ENCODE assay signal across 8 cellular contexts in genomic region chr19:54162884-54163283, GRCh38. TPM values are rescaled to one million over a fixed set of nuclear protein-coding genes. Genes with fewer than 3 reads are reported as not detected.
DNase-seq lines count a peak whose midpoint lies in the region; ATAC-seq and TF ChIP-seq lines count a peak whose summit lies in the region.

No MANE protein-coding gene starts in this region.

- H3K9me3 ChIP-seq in AG04450 (ENCODE audit: control insufficient read depth, insufficient read depth, low read length): peaks cover 23% of the 10 kb centered on the region
- H3K9me3 ChIP-seq in breast epithelium: no peaks in the 10 kb centered on the region
- no peaks in the 10 kb centered on the region for H3K9me3 ChIP-seq in naive thymus-derived CD4-positive, alpha-beta T cell (ENCODE audit: control insufficient read depth in 2 of 3, low read length in 3 of 3)

- TF ChIP-seq CTCF in AG04450 (IDR thresholded peaks at IDR 0.05; ENCODE audit: low read depth, low read length) (no peak), HL-60 (IDR thresholded peaks at IDR 0.05; ENCODE audit: insufficient read depth, low read length) (no peak), breast epithelium (IDR thresholded peaks at IDR 0.05) (no peak)

- intact Hi-C loops in breast epithelium (cut with DNase I; ENCODE audit: low total_unique reads): no loop called here
- intact Hi-C loops in naive thymus-derived CD4-positive, alpha-beta T cell (cut with micrococcal nuclease): loop anchor here in 1 of 2 donors (1.0 to 10.0 kb wide), 3 partner anchors 27 to 1492 kb away; partner anchors contain the start of genes RPS9 and U2AF2

- POLR2A ChIA-PET in AG04450 (lab: Yijun Ruan, JAX): interaction anchor here (0.7 kb wide), 1 partner anchor 9 kb away, joined by 3 read pairs; no protein-coding TSS in a partner anchor
- POLR2A ChIA-PET in naive thymus-derived CD4-positive, alpha-beta T cell (lab: Charles Lee): interaction anchor here (0.5 to 1.1 kb wide), 3 partner anchors 26 to 40 kb away, joined by 3 read pairs; partner anchors contain the start of genes MBOAT7 and RPS9

- H3K27ac ChIP-seq in AG04450 (ENCODE audit: low read depth, low read length): no peak overlapping the region
- H3K27ac ChIP-seq in HL-60 (replicated peaks): 0 out of 2 replicates have a peak overlapping the region, but pooled peaks have one; percentile 13
- H3K27ac ChIP-seq in breast epithelium: peak overlapping the region; percentile 40 to 55
- no peak overlapping the region for H3K27ac ChIP-seq in naive thymus-derived CD4-positive, alpha-beta T cell (ENCODE audit: low read depth, low read length)

- H3K36me3 Mint-ChIP-seq in naive thymus-derived CD4-positive, alpha-beta T cell: peaks cover 0 to 4% (median 0%) of the 10 kb centered on the region in 5 donors

- no peak for TF ChIP-seq POLR2A in breast epithelium (IDR thresholded peaks at IDR 0.05)

- peaks cover 0 to 9% (median 0%) of the 10 kb centered on the region in 11 donors for H3K9me3 Mint-ChIP-seq in naive thymus-derived CD4-positive, alpha-beta T cell

- H3K4me1 Mint-ChIP-seq in naive thymus-derived CD4-positive, alpha-beta T cell: peaks cover 40 to 71% (median 55%) of the 10 kb centered on the region in 7 donors

- H3K27me3 Mint-ChIP-seq in naive thymus-derived CD4-positive, alpha-beta T cell: no peaks in the 10 kb centered on the region

- H3K27me3 ChIP-seq in AG04450 (ENCODE audit: control insufficient read depth, insufficient read depth, low read length) (no peaks in the 10 kb centered on the region), HL-60 (ENCODE audit: insufficient read depth, poor library complexity, severe bottlenecking) (peaks cover 2% of the 10 kb centered on the region), breast epithelium (no peaks in the 10 kb centered on the region)
- no peaks in the 10 kb centered on the region for H3K27me3 ChIP-seq in naive thymus-derived CD4-positive, alpha-beta T cell (ENCODE audit: control insufficient read depth in 2 of 2, insufficient read depth in 2 of 2, low read length in 2 of 2)

- H3K4me3 ChIP-seq in AG04450 (ENCODE audit: low read depth, low read length) (peak overlapping the region; percentile 60; the same call in 1 of the 2 replicates), HL-60 (replicated peaks; ENCODE audit: insufficient read depth, low read length) (peak overlapping the region; percentile 50), breast epithelium (peak overlapping the region; percentile 32 to 54 (median 52))
- H3K4me3 ChIP-seq in naive thymus-derived CD4-positive, alpha-beta T cell (ENCODE audit: low read length): peak overlapping the region; percentile 53

- CTCF ChIA-PET in AG04450 (lab: Charles Lee): interaction anchor here (0.7 kb wide), 1 partner anchor 27 kb away, joined by 3 read pairs; the partner anchor contains the start of gene MBOAT7
- CTCF ChIA-PET in naive thymus-derived CD4-positive, alpha-beta T cell (lab: Charles Lee): no interaction called here

- peak overlapping the region in 8 of 9 donors; percentile 40 to 88 (median 71) for H3K27ac Mint-ChIP-seq in naive thymus-derived CD4-positive, alpha-beta T cell

- no peaks in the 10 kb centered on the region for H3K36me3 ChIP-seq in breast epithelium
- H3K36me3 ChIP-seq in naive thymus-derived CD4-positive, alpha-beta T cell (ENCODE audit: control insufficient read depth in 2 of 3, insufficient read depth in 3 of 3, low read length in 3 of 3): peaks cover 0 to 9% (median 4%) of the 10 kb centered on the region in 3 experiments

- no peak for ATAC-seq in naive thymus-derived CD4-positive, alpha-beta T cell
- ATAC-seq in HG02571 (IDR thresholded peaks at IDR 0.05; ENCODE audit: unreplicated experiment) (no peak), HG03095 (IDR thresholded peaks at IDR 0.05; ENCODE audit: unreplicated experiment) (no peak)

- no peak for DNase-seq in AG04450 (ENCODE audit: low read depth, low spot score)
- no peak for DNase-seq in HL-60 (ENCODE audit: low read depth in 1 of 2, low spot score in 1 of 2)
- no peak for DNase-seq in breast epithelium (ENCODE audit: low spot score in 2 of 2)
- no peak for DNase-seq in naive thymus-derived CD4-positive, alpha-beta T cell
- no peak for DNase-seq in COR-L47 (lab: John Stamatoyannopoulos, UW)
- no peak for DNase-seq in GM19240 (ENCODE audit: insufficient read length, low spot score)

- H3K4me1 ChIP-seq in breast epithelium: peaks cover 0 to 7% of the 10 kb centered on the region in 2 donors
- H3K4me1 ChIP-seq in naive thymus-derived CD4-positive, alpha-beta T cell (ENCODE audit: control insufficient read depth in 2 of 2, insufficient read depth in 2 of 2, low read length in 2 of 2): peaks cover 26 to 39% of the 10 kb centered on the region in 2 donors

- peak overlapping the region; percentile 80 to 98 (median 94) for H3K4me3 Mint-ChIP-seq in naive thymus-derived CD4-positive, alpha-beta T cell

RNA-seq across cellular contexts. Expression of gene LENG1, which starts 3.4 kb away (rescaled TPM):
- polyA plus RNA-seq in AG04450 (2011; rRNA removed): 3.0 and 3.3 TPM in 2 replicates
- polyA minus RNA-seq in AG04450 (2011; rRNA and poly(A)+ RNA removed): 0.37 and 0.56 TPM in 2 replicates
- total RNA-seq in breast epithelium: 1 to 10 TPM; 6.4 to 8.5 (median 8.0) TPM
- total RNA-seq in naive thymus-derived CD4-positive, alpha-beta T cell: 10 to 100 TPM in 3 of 5 experiments, 1 to 10 TPM in 2; 7.1 to 20.4 (median 11.8) TPM
- 10 to 100 TPM; 11.9 to 13.5 TPM for polyA plus RNA-seq in naive thymus-derived CD4-positive, alpha-beta T cell

RNA-seq across cellular contexts. Expression of gene TMC4, which starts 10.1 kb away (rescaled TPM):
- polyA plus RNA-seq in AG04450 (2011; rRNA removed): 1.3 and 1.5 TPM in 2 replicates
- 0.18 TPM in 1 of 2 replicates, not detected in the other for polyA minus RNA-seq in AG04450 (2011; rRNA and poly(A)+ RNA removed)
- total RNA-seq in breast epithelium: 10 to 100 TPM in 2 of 3 donors, under 1 TPM in 1; 0.48 to 41.6 (median 38.0) TPM
- 1 to 10 TPM in 3 of 5 experiments, not detected in 2; 1.0 to 5.9 (median 1.2) TPM for total RNA-seq in naive thymus-derived CD4-positive, alpha-beta T cell
- polyA plus RNA-seq in naive thymus-derived CD4-positive, alpha-beta T cell: under 1 TPM in 1 of 2 donors, not detected in 1; 0.20 TPM

RNA-seq across cellular contexts. Expression of gene CNOT3, which starts 25.3 kb away (rescaled TPM):
- 9.9 and 18.7 TPM in 2 replicates for polyA plus RNA-seq in AG04450 (2011; rRNA removed)
- 21.9 and 26.4 TPM in 2 replicates for polyA minus RNA-seq in AG04450 (2011; rRNA and poly(A)+ RNA removed)
- 10 to 100 TPM; 14.6 to 23.4 (median 22.9) TPM for total RNA-seq in breast epithelium
- 10 to 100 TPM; 38.0 to 84.6 (median 63.9) TPM for total RNA-seq in naive thymus-derived CD4-positive, alpha-beta T cell
- polyA plus RNA-seq in naive thymus-derived CD4-positive, alpha-beta T cell: 10 to 100 TPM; 10.1 to 13.1 TPM

RNA-seq across cellular contexts. Expression of gene MBOAT7, which starts 26.5 kb away (rescaled TPM):
- 45.1 and 63.2 TPM in 2 replicates for polyA plus RNA-seq in AG04450 (2011; rRNA removed)
- 33.8 and 44.8 TPM in 2 replicates for polyA minus RNA-seq in AG04450 (2011; rRNA and poly(A)+ RNA removed)
- 10 to 100 TPM; 16.5 to 37.3 (median 24.6) TPM for total RNA-seq in breast epithelium
- 10 to 100 TPM; 25.8 to 79.4 (median 43.0) TPM for total RNA-seq in naive thymus-derived CD4-positive, alpha-beta T cell
- polyA plus RNA-seq in naive thymus-derived CD4-positive, alpha-beta T cell: 10 to 100 TPM; 11.3 to 18.9 TPM

RNA-seq across cellular contexts. Expression of gene TSEN34, which starts 28.2 kb away (rescaled TPM):
- 32.4 and 36.4 TPM in 2 replicates for polyA plus RNA-seq in AG04450 (2011; rRNA removed)
- 17.4 and 25.2 TPM in 2 replicates for polyA minus RNA-seq in AG04450 (2011; rRNA and poly(A)+ RNA removed)
- 10 to 100 TPM; 59.5 to 80.3 (median 74.4) TPM for total RNA-seq in breast epithelium
- 10 to 100 TPM in 4 of 5 experiments, 1 to 10 TPM in 1; 9.5 to 24.2 (median 17.8) TPM for total RNA-seq in naive thymus-derived CD4-positive, alpha-beta T cell
- 10 to 100 TPM; 29.5 to 48.7 TPM for polyA plus RNA-seq in naive thymus-derived CD4-positive, alpha-beta T cell

Comparison
In these comparisons a context has a peak if more than half of its experiments do, and no peak if none do; other contexts are left out.
1. H3K27ac ChIP-seq: peak in HL-60 (single experiment) and breast epithelium (2 of 2); none in AG04450 (single experiment) and naive thymus-derived CD4-positive, alpha-beta T cell (single experiment).
2. Peak in every context shown above with its lines, with median percentiles within 50 percentile points of each other: H3K4me3 ChIP-seq.